In genomic region chr15:87021771-87022170, GRCh38 we compare ENCODE assay signal across 35 cellular contexts.
"Had no signal": no experiment of that assay in that cellular context is flagged by ENCODE, and none has a peak within 500 bp of the region (broad histone marks: within the 10 kb centered on the region; RNA-seq: fewer than 3 reads in every experiment).

No MANE protein-coding gene starts in this region.

- H3K27ac ChIP-seq: adrenal gland, coronary artery, dorsolateral prefrontal cortex, foreskin keratinocyte, gastrocnemius medialis, heart right ventricle, hepatocyte had no signal

- H2AFZ ChIP-seq: hepatocyte had no signal

- H3K27me3 ChIP-seq: adrenal gland, dorsolateral prefrontal cortex, foreskin keratinocyte, gastrocnemius medialis, heart right ventricle, hepatocyte had no signal

- H3K4me3 ChIP-seq: adrenal gland, coronary artery, dorsolateral prefrontal cortex, gastrocnemius medialis, heart right ventricle, hepatocyte had no signal

- H3K4me1 Mint-ChIP-seq: activated CD4-positive, alpha-beta T cell treated with anti-CD3 and anti-CD28 coated beads for 36 hours; activated CD4-positive, alpha-beta T cell treated with anti-CD3 and anti-CD28 coated beads, Interleukin-2, amount 10 ng/mL, durations not matched to agents 24 days and 14 days; activated CD8-positive, alpha-beta memory T cell treated with anti-CD3 and anti-CD28 coated beads, Interleukin-2, amount 10 ng/mL, durations not matched to agents 7 days and 5 days; activated naive CD4-positive, alpha-beta T cell treated with anti-CD3 and anti-CD28 coated beads, Interleukin-2, amount 50 U/mL, for 24 hours; activated naive CD8-positive, alpha-beta T cell treated with anti-CD3 and anti-CD28 coated beads for 36 hours; activated naive CD8-positive, alpha-beta T cell treated with anti-CD3 and anti-CD28 coated beads, Interleukin-2, amount 50 U/mL, for 24 hours; brain; central memory CD8-positive, alpha-beta T cell; endodermal cell had no signal

- H3K27ac Mint-ChIP-seq: activated CD4-positive, alpha-beta memory T cell treated with anti-CD3 and anti-CD28 coated beads for 36 hours; activated CD4-positive, alpha-beta T cell treated with anti-CD3 and anti-CD28 coated beads for 36 hours; activated CD4-positive, alpha-beta T cell treated with anti-CD3 and anti-CD28 coated beads, Interleukin-2, amount 10 ng/mL, durations not matched to agents 24 days and 14 days; activated CD8-positive, alpha-beta memory T cell treated with anti-CD3 and anti-CD28 coated beads, Interleukin-2, amount 10 ng/mL, durations not matched to agents 7 days and 5 days; activated CD8-positive, alpha-beta T cell treated with anti-CD3 and anti-CD28 coated beads, Interleukin-2, amount 10 ng/mL, durations not matched to agents 7 days and 5 days; activated naive CD4-positive, alpha-beta T cell treated with anti-CD3 and anti-CD28 coated beads for 36 hours; activated naive CD4-positive, alpha-beta T cell treated with anti-CD3 and anti-CD28 coated beads, Interleukin-2, amount 50 U/mL, for 24 hours; activated naive CD8-positive, alpha-beta T cell treated with anti-CD3 and anti-CD28 coated beads for 36 hours; activated naive CD8-positive, alpha-beta T cell treated with anti-CD3 and anti-CD28 coated beads, Interleukin-2, amount 50 U/mL, for 24 hours; activated T-helper 1 cell treated with anti-CD3 and anti-CD28 coated beads, Interleukin-12 subunit alpha, Interleukin-12 subunit beta, Interleukin-2, Interleukin-4 antibody, amounts not matched to agents 30 ng/mL and 10 ng/mL and 1 ng/mL, durations not matched to agents 14 hours and 24 hours and 36 hours; activated T-helper 2 cell treated with anti-CD3 and anti-CD28 coated beads, Interferon-gamma antibody, Interleukin-2, Interleukin-4, amounts not matched to agents 10 μg/mL and 5 μg/mL and 100 μg/mL, durations not matched to agents 14 hours and 24 hours and 36 hours; brain; dendritic cell treated with granulocyte-macrophage colony-stimulating factor and Interleukin-4, amounts not matched to agents 40 ng/mL and 50 ng/mL, for 4 days; endodermal cell; T-helper 1 cell treated with Interleukin-12 subunit alpha and Interleukin-12 subunit beta and Interleukin-4 antibody, amounts not matched to agents 30 μg/mL and 1 μg/mL, for 36 hours had no signal

- H3K9me3 Mint-ChIP-seq: activated CD4-positive, alpha-beta T cell treated with anti-CD3 and anti-CD28 coated beads, Interleukin-2, amount 10 ng/mL, durations not matched to agents 24 days and 14 days had no signal

- H3K36me3 Mint-ChIP-seq: activated CD8-positive, alpha-beta memory T cell treated with anti-CD3 and anti-CD28 coated beads, Interleukin-2, amount 10 ng/mL, durations not matched to agents 7 days and 5 days; brain had no signal

- H3K36me3 ChIP-seq: adrenal gland, gastrocnemius medialis, heart right ventricle had no signal

- H3K9me3 ChIP-seq: adrenal gland, gastrocnemius medialis had no signal

- H3K4me2 ChIP-seq: hepatocyte had no signal

- H3K4me3 Mint-ChIP-seq: activated CD4-positive, alpha-beta memory T cell treated with anti-CD3 and anti-CD28 coated beads for 36 hours; activated CD4-positive, alpha-beta T cell treated with anti-CD3 and anti-CD28 coated beads for 36 hours; activated CD4-positive, alpha-beta T cell treated with anti-CD3 and anti-CD28 coated beads, Interleukin-2, amount 10 ng/mL, durations not matched to agents 24 days and 14 days; activated CD8-positive, alpha-beta memory T cell treated with anti-CD3 and anti-CD28 coated beads, Interleukin-2, amount 10 ng/mL, durations not matched to agents 7 days and 5 days; activated CD8-positive, alpha-beta T cell treated with anti-CD3 and anti-CD28 coated beads, Interleukin-2, amount 10 ng/mL, durations not matched to agents 7 days and 5 days; activated naive CD4-positive, alpha-beta T cell treated with anti-CD3 and anti-CD28 coated beads for 36 hours; activated naive CD4-positive, alpha-beta T cell treated with anti-CD3 and anti-CD28 coated beads, Interleukin-2, amount 50 U/mL, for 24 hours; activated naive CD8-positive, alpha-beta T cell treated with anti-CD3 and anti-CD28 coated beads for 36 hours; activated naive CD8-positive, alpha-beta T cell treated with anti-CD3 and anti-CD28 coated beads, Interleukin-2, amount 50 U/mL, for 24 hours; activated T-helper 1 cell treated with anti-CD3 and anti-CD28 coated beads, Interleukin-12 subunit alpha, Interleukin-12 subunit beta, Interleukin-2, Interleukin-4 antibody, amounts not matched to agents 30 ng/mL and 10 ng/mL and 1 ng/mL, durations not matched to agents 14 hours and 24 hours and 36 hours; brain; central memory CD8-positive, alpha-beta T cell; dendritic cell treated with granulocyte-macrophage colony-stimulating factor and Interleukin-4, amounts not matched to agents 40 ng/mL and 50 ng/mL, for 4 days; endodermal cell; T-helper 1 cell treated with Interleukin-12 subunit alpha and Interleukin-12 subunit beta and Interleukin-4 antibody, amounts not matched to agents 30 μg/mL and 1 μg/mL, for 36 hours had no signal

- DNase-seq: activated CD4-positive, alpha-beta memory T cell treated with anti-CD3 and anti-CD28 coated beads for 36 hours; activated CD4-positive, alpha-beta T cell treated with anti-CD3 and anti-CD28 coated beads for 36 hours; activated CD4-positive, alpha-beta T cell treated with anti-CD3 and anti-CD28 coated beads, Interleukin-2, amount 10 ng/mL, durations not matched to agents 24 days and 14 days; activated CD4-positive, CD25-positive, alpha-beta regulatory T cell; activated CD4-positive, CD25-positive, alpha-beta regulatory T cell treated with anti-CD3 and anti-CD28 coated beads, Interleukin-2, amount 50 U/mL, for 72 hours; activated CD8-positive, alpha-beta memory T cell treated with anti-CD3 and anti-CD28 coated beads, Interleukin-2, amount 10 ng/mL, durations not matched to agents 7 days and 5 days; activated CD8-positive, alpha-beta memory T cell treated with anti-CD3 and anti-CD28 coated beads, Interleukin-2, amount 50 U/mL, for 4 hours; activated CD8-positive, alpha-beta T cell treated with anti-CD3 and anti-CD28 coated beads, Interleukin-2, amount 10 ng/mL, durations not matched to agents 7 days and 5 days; activated effector memory CD4-positive, alpha-beta T cell treated with anti-CD3 and anti-CD28 coated beads, Interleukin-2, amount 50 U/mL, for 16 hours; activated naive CD4-positive, alpha-beta T cell treated with anti-CD3 and anti-CD28 coated beads for 36 hours; activated naive CD8-positive, alpha-beta T cell treated with anti-CD3 and anti-CD28 coated beads for 36 hours; activated naive CD8-positive, alpha-beta T cell treated with anti-CD3 and anti-CD28 coated beads, Interleukin-2, amount 50 U/mL, for 24 hours; activated T-cell treated with anti-CD3 and anti-CD28 coated beads, Interleukin-2, amount 50 U/mL, for 1 hour; activated T-cell treated with anti-CD3 and anti-CD28 coated beads, Interleukin-2, amount 50 U/mL, for 48 hours; adrenal gland; amygdala; aorta; dorsolateral prefrontal cortex; effector memory CD4-positive, alpha-beta T cell; endodermal cell; foreskin keratinocyte; gastrocnemius medialis; glutamatergic neuron; heart right ventricle; T1000 had no signal

- H3K27me3 Mint-ChIP-seq: activated CD4-positive, alpha-beta T cell treated with anti-CD3 and anti-CD28 coated beads, Interleukin-2, amount 10 ng/mL, durations not matched to agents 24 days and 14 days; dendritic cell treated with granulocyte-macrophage colony-stimulating factor and Interleukin-4, amounts not matched to agents 40 ng/mL and 50 ng/mL, for 4 days had no signal

- ATAC-seq: activated CD4-positive, alpha-beta T cell treated with anti-CD3 and anti-CD28 coated beads for 36 hours; activated CD8-positive, alpha-beta memory T cell treated with anti-CD3 and anti-CD28 coated beads, Interleukin-2, amount 10 ng/mL, durations not matched to agents 7 days and 5 days; activated CD8-positive, alpha-beta T cell treated with anti-CD3 and anti-CD28 coated beads, Interleukin-2, amount 10 ng/mL, durations not matched to agents 7 days and 5 days; activated naive CD8-positive, alpha-beta T cell treated with anti-CD3 and anti-CD28 coated beads, Interleukin-2, amount 50 U/mL, for 24 hours; esophagus mucosa; foreskin keratinocyte; gastrocnemius medialis; heart right ventricle had no signal

- H3K79me2 ChIP-seq: hepatocyte had no signal

- H3K4me1 ChIP-seq: adrenal gland, foreskin keratinocyte, gastrocnemius medialis, heart right ventricle had no signal
